Comparison of ENCODE assay signal across 9 cellular contexts in genomic region chr1:26090893-26091292, GRCh38. TPM values are rescaled to one million over a fixed set of nuclear protein-coding genes. Genes with fewer than 3 reads are reported as not detected.
"Had no signal": no experiment of that assay in that cellular context is flagged by ENCODE, and none has a peak within 500 bp of the region (broad histone marks: within the 10 kb centered on the region; RNA-seq: fewer than 3 reads in every experiment).

No MANE protein-coding gene starts in this region.

- FAIRE-seq: G401.6, GM12878, GM12891, GM12892, GM18507, GM19239 had no signal

- ATAC-seq: GM12878 had no signal

- H3K4me3 ChIP-seq: GM12878 had no signal

- DNase-seq: GDM1, GF-D8 had no signal

RNA-seq across cellular contexts. Expression of gene TRIM63, which starts 23.5 kb away (rescaled TPM):
- total RNA-seq: G401, GM12878 had no signal
- polyA plus RNA-seq: GM12878 had no signal

RNA-seq across cellular contexts. Expression of gene SLC30A2, which starts 45.0 kb away (rescaled TPM):
- polyA plus RNA-seq: GM12878 had no signal
